ENCODE assay signal across 10 cellular contexts in the genomic region with DNA sequence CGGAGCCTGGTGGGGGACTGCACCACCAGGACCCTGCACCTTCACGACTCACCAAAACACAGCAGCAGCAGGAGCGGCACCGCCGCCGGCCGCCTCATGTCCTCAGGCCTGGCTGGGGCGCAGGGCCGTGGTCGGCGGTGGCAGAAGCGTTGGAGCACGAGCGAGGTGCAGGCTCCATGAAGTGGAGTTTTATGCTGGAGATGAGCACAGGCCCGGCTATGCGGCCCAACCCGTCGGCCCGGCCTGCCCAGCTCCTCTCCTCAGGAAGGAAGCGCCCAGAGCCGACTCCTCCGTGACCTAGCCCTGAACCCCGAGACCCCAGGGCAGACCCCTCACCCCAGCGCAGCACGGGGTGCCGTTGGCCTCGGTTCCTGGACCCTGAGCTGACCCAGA. TPM values are rescaled to one million over a fixed set of nuclear protein-coding genes. Genes with fewer than 3 reads are reported as not detected.
DNase-seq lines count a peak whose midpoint lies in the region; ATAC-seq and TF ChIP-seq lines count a peak whose summit lies in the region.
"Had no signal": no experiment of that assay in that cellular context is flagged by ENCODE, and none has a peak within 500 bp of the region (broad histone marks: within the 10 kb centered on the region; RNA-seq: fewer than 3 reads in every experiment).

A gene (minus strand): TSS at position 162 of the 393 bp plus-strand sequence. CDS start 64 bp downstream, at position 98.

- H3K4me3 ChIP-seq in GM23248 (peak within 1 kb of the TSS; percentile 74), WERI-Rb-1 (ENCODE audit: low read depth, low read length) (peak within 1 kb of the TSS; percentile 67), skeletal muscle cell (ENCODE audit: low read depth, low read length) (peak within 1 kb of the TSS; percentile 67)

- DNase-seq in GM23248 (no peak), WERI-Rb-1 (no peak), foreskin keratinocyte (no peak), skeletal muscle cell (ENCODE audit: low read depth) (no peak), middle frontal gyrus (ENCODE audit: extremely low spot score, low spot score) (no peak), NCI-H748 (lab: John Stamatoyannopoulos, UW; ENCODE audit: unreplicated experiment) (no peak), hippocampal formation (lab: John Stamatoyannopoulos, UW) (no peak)
- DNase-seq: activated CD4-positive, alpha-beta T cell treated with anti-CD3 and anti-CD28 coated beads, Interleukin-2, amount 50 U/mL, for 48 hours; retina had no signal

- in situ Hi-C loops in GM23248 (cut with MboI): no loop called here

- H3K36me3 ChIP-seq in GM23248 (ENCODE audit: low read depth): no peaks in the 10 kb centered on the region
- H3K36me3 ChIP-seq in WERI-Rb-1: no peaks in the 10 kb centered on the region

- no peaks in the 10 kb centered on the region for H3F3A ChIP-seq in GM23248 (ENCODE audit: insufficient read depth)

- H3K27ac ChIP-seq in GM23248 (no peak within 1 kb of the TSS), WERI-Rb-1 (peak within 1 kb of the TSS; percentile 82), foreskin keratinocyte (peak within 1 kb of the TSS; percentile 58)

- H3K9me3 ChIP-seq in GM23248 (ENCODE audit: low read depth): no peaks in the 10 kb centered on the region
- H3K9me3 ChIP-seq in WERI-Rb-1 (ENCODE audit: severe bottlenecking): no peaks in the 10 kb centered on the region

- 95 to 98% methylated on average over 22 to 26 of the region's 27 CpGs for WGBS in GM23248 (ENCODE audit: low coverage in 1 of 2, low lambda C conversion rate in 2 of 2, missing lambda C conversion rate in 2 of 2), 2 experiments

- TF ChIP-seq CTCF in WERI-Rb-1 (IDR thresholded peaks at IDR 0.05; ENCODE audit: low read depth, low read length): no peak
- TF ChIP-seq CTCF in foreskin keratinocyte (conservative IDR thresholded peaks at IDR 0.05): no peak

- ATAC-seq in foreskin keratinocyte (no peak), HG03045 (IDR thresholded peaks at IDR 0.05; ENCODE audit: unreplicated experiment) (no peak)

- H2AFZ ChIP-seq in GM23248: peak within 1 kb of the TSS; percentile 93

- peak within 1 kb of the TSS; percentile 86 for H3K9ac ChIP-seq in GM23248

- H3K27me3 ChIP-seq in GM23248 (replicated peaks; ENCODE audit: insufficient read depth) (no peaks in the 10 kb centered on the region), WERI-Rb-1 (ENCODE audit: insufficient read depth, low read depth, severe bottlenecking) (no peaks in the 10 kb centered on the region), foreskin keratinocyte (peaks cover 10% of the 10 kb centered on the region)

- no peaks in the 10 kb centered on the region for H3K79me2 ChIP-seq in GM23248 (ENCODE audit: insufficient read depth)

- H4K20me1 ChIP-seq in GM23248 (ENCODE audit: insufficient read depth): no peaks in the 10 kb centered on the region

- H3K9me2 ChIP-seq in GM23248 (ENCODE audit: insufficient read depth): no peaks in the 10 kb centered on the region

- H3K4me1 ChIP-seq in GM23248 (ENCODE audit: insufficient read depth) (0 out of 2 replicates have a peak, but pooled peaks cover 3% of the 10 kb centered on the region), foreskin keratinocyte (peaks cover 3% of the 10 kb centered on the region)

- H3K4me2 ChIP-seq in GM23248 (ENCODE audit: unreplicated experiment): peak within 1 kb of the TSS; percentile 92

RNA-seq across cellular contexts. Expression of the gene that starts here (rescaled TPM):
- 0.76 TPM in 1 of 2 replicates, not detected in the other for total RNA-seq in GM23248 (2014; rRNA removed; shearing (Covaris generic))
- polyA plus RNA-seq in GM23248 (2016; fragmentation: Nextera tagmentation; extraction: Ambion mirVana): 0.68 and 0.80 TPM in 2 replicates
- total RNA-seq in foreskin keratinocyte: 0.21 and 0.31 TPM in 2 replicates
- 0.20 and 0.25 TPM in 2 replicates for polyA plus RNA-seq in foreskin keratinocyte
